In the genomic region with DNA sequence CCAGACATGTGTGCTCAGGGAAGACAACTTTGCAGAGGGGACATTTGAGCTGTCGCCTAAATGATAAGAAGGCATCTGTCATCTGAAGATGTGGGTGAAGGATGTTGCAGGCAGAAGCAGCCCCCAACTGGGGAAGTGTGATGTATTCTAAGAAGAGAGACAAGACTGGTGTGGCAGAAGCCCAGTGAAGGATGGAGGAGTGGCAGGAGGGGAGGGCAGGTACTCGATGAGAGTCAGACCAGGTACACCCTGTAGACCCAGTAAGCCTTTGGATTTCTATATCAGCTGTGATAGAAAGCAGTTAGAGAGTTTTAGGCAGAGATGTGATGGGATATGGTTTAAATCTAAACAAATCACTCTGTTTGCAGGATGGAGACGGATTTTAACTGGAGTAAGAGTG, we compare ENCODE assay signal across 8 cellular contexts. TPM values are rescaled to one million over a fixed set of nuclear protein-coding genes. Genes with fewer than 3 reads are reported as not detected.
"Had no signal": no experiment of that assay in that cellular context is flagged by ENCODE, and none has a peak within 500 bp of the region (broad histone marks: within the 10 kb centered on the region; RNA-seq: fewer than 3 reads in every experiment).

No MANE protein-coding gene starts in this region.

- H3K4me3 ChIP-seq: GM23248, HAP-1 had no signal

- H3K9me3 ChIP-seq: HAP-1 had no signal

- H3K4me1 ChIP-seq: HAP-1 had no signal

- H3K27ac ChIP-seq: GM23248 had no signal

- H2AFZ ChIP-seq: GM23248 had no signal

- H3K36me3 ChIP-seq: HAP-1 had no signal

- H3K9ac ChIP-seq: GM23248 had no signal

- DNase-seq: GM23248, GOT3, H7, HFFc6, IMR-90 had no signal

- ATAC-seq: HCT116 had no signal

RNA-seq across cellular contexts. Expression of gene SLC14A2, which starts 19.2 kb away (rescaled TPM):
- total RNA-seq: H7, HFFc6, HT-29, IMR-90 had no signal
- polyA plus RNA-seq: GM23248 had no signal
